In genomic region chr1:181090653-181091126, GRCh38 we compare ENCODE assay signal across 8 cellular contexts. TPM values are rescaled to one million over a fixed set of nuclear protein-coding genes. Genes with fewer than 3 reads are reported as not detected.
DNase-seq lines count a peak whose midpoint lies in the region; ATAC-seq and TF ChIP-seq lines count a peak whose summit lies in the region.

No MANE protein-coding gene starts in this region.

- H3K4me3 Mint-ChIP-seq in brain = peak overlapping the region; percentile 98 to 100 (median 100)

- H3K4me3 ChIP-seq in GM08714 (ENCODE audit: low read length) (peak overlapping the region; percentile 89), OCI-LY1 (ENCODE audit: low read depth, low read length, poor library complexity, severe bottlenecking) (peak overlapping the region; percentile 87), mesodermal cell (ENCODE audit: extremely low read depth, insufficient read depth, low read length, poor library complexity, severe bottlenecking) (peak overlapping the region; percentile 94), urinary bladder (ENCODE audit: low read depth, low read length) (peak overlapping the region; percentile 94)

- peak overlapping the region; percentile 66; the same call in 1 of the 2 replicates for H3K9ac ChIP-seq in OCI-LY1 (ENCODE audit: low read length)

- H3K4me1 ChIP-seq in OCI-LY1 (ENCODE audit: insufficient read depth, low read length, severe bottlenecking) (peaks cover 35% of the 10 kb centered on the region), mesodermal cell (ENCODE audit: control insufficient read depth, insufficient read depth, low read length, poor library complexity, severe bottlenecking) (peaks cover 45% of the 10 kb centered on the region), urinary bladder (ENCODE audit: insufficient read depth) (no peaks in the 10 kb centered on the region)

- peak overlapping the region; percentile 98 for H3K4me2 ChIP-seq in OCI-LY1 (ENCODE audit: low read length)

- peaks cover 33% of the 10 kb centered on the region for H3K36me3 Mint-ChIP-seq in brain

- H3K27ac ChIP-seq in OCI-LY1 (ENCODE audit: low read depth, low read length, poor library complexity, severe bottlenecking) (no peak overlapping the region), mesodermal cell (ENCODE audit: low read depth, low read length, severe bottlenecking) (no peak overlapping the region), urinary bladder (ENCODE audit: low read depth) (no peak overlapping the region)

- peaks cover 0 to 9% (median 0%) of the 10 kb centered on the region in 5 experiments for H3K9me3 Mint-ChIP-seq in brain

- H3K79me2 ChIP-seq in OCI-LY1 (ENCODE audit: insufficient read depth, low read length) = no peaks in the 10 kb centered on the region

- H3K9me2 ChIP-seq in OCI-LY1 (ENCODE audit: low read depth, low read length) = no peaks in the 10 kb centered on the region

- H3K9me3 ChIP-seq in OCI-LY1 (ENCODE audit: low read length) = no peaks in the 10 kb centered on the region
- no peaks in the 10 kb centered on the region for H3K9me3 ChIP-seq in mesodermal cell (ENCODE audit: control insufficient read depth, low read length)

- peak overlapping the region; percentile 93 to 99 (median 98) for H3K27ac Mint-ChIP-seq in brain

- H3K27me3 Mint-ChIP-seq in brain = peaks cover 26% of the 10 kb centered on the region

- DNase-seq in NCI-H187 treated with DMSO at 0.1 percent for 48 hours (lab: John Stamatoyannopoulos, UW) = no peak

- H4K20me1 ChIP-seq in OCI-LY1 (ENCODE audit: insufficient read depth, low read length) = no peaks in the 10 kb centered on the region

- H3F3A ChIP-seq in OCI-LY1 (ENCODE audit: insufficient read depth, low read length) = no peaks in the 10 kb centered on the region

- no peaks in the 10 kb centered on the region; the same call in 1 of the 2 replicates for H3K27me3 ChIP-seq in OCI-LY1 (ENCODE audit: insufficient read depth, low read length)

- H3K36me3 ChIP-seq in OCI-LY1 (ENCODE audit: insufficient read depth, low read length) (no peaks in the 10 kb centered on the region; the same call in 1 of the 2 replicates), mesodermal cell (ENCODE audit: control insufficient read depth, insufficient read depth, low read length) (peaks cover 32% of the 10 kb centered on the region), urinary bladder (ENCODE audit: insufficient read depth) (no peaks in the 10 kb centered on the region)

- ATAC-seq in HG03097 (IDR thresholded peaks at IDR 0.05; ENCODE audit: low FRiP score, unreplicated experiment) (no peak), HG03025 (IDR thresholded peaks at IDR 0.05; ENCODE audit: low FRiP score, unreplicated experiment) (no peak)

- peaks cover 63% of the 10 kb centered on the region for H3K4me1 Mint-ChIP-seq in brain

- no peak for TF ChIP-seq CTCF in OCI-LY1 (IDR thresholded peaks at IDR 0.05; ENCODE audit: low read length)
- no peak for TF ChIP-seq CTCF in brain (conservative IDR thresholded peaks at IDR 0.05)

- WGBS in mesodermal cell (ENCODE audit: insufficient coverage in 2 of 2), 2 experiments = 6 to 14% methylated on average over 2 of the region's 9 CpGs
- 36% methylated on average over 9 of the region's 9 CpGs for WGBS in urinary bladder

- H2AFZ ChIP-seq in OCI-LY1 (ENCODE audit: low read length) = no peak overlapping the region

RNA-seq across cellular contexts. Expression of gene IER5, which starts 2.2 kb away (rescaled TPM):
- 12.4 TPM for polyA plus RNA-seq in brain (ENCODE audit: insufficient read depth, low read depth, low replicate concordance)
- polyA plus RNA-seq in mesodermal cell (2013, experiment 1 of 2) = 11.9 TPM
- 8.5 TPM for polyA plus RNA-seq in mesodermal cell (2013, experiment 2 of 2)
- total RNA-seq in urinary bladder = 9.0 TPM
- polyA plus RNA-seq in urinary bladder = 12.7 TPM

RNA-seq across cellular contexts. Expression of gene MR1, which starts 56.9 kb away (rescaled TPM):
- 2.2 TPM for polyA plus RNA-seq in brain (ENCODE audit: insufficient read depth, low read depth, low replicate concordance)
- 0.59 TPM for polyA plus RNA-seq in mesodermal cell (2013, experiment 1 of 2)
- 0.66 TPM for polyA plus RNA-seq in mesodermal cell (2013, experiment 2 of 2)
- 24.1 TPM for total RNA-seq in urinary bladder
- polyA plus RNA-seq in urinary bladder = 16.2 TPM
